16 cellular contexts compared by ENCODE assay signal in genomic region chr21:31671146-31671716, GRCh38. TPM values are rescaled to one million over a fixed set of nuclear protein-coding genes. Genes with fewer than 3 reads are reported as not detected.
DNase-seq lines count a peak whose midpoint lies in the region; ATAC-seq and TF ChIP-seq lines count a peak whose summit lies in the region.
"Had no signal": no experiment of that assay in that cellular context is flagged by ENCODE, and none has a peak within 500 bp of the region (broad histone marks: within the 10 kb centered on the region; RNA-seq: fewer than 3 reads in every experiment).

No MANE protein-coding gene starts in this region.

- H3K27me3 ChIP-seq in PC-9 (ENCODE audit: insufficient read depth, low read depth) = no peaks in the 10 kb centered on the region
- H3K27me3 ChIP-seq: stomach had no signal

- peak overlapping the region; percentile 67 for H3K27ac Mint-ChIP-seq in activated naive CD4-positive, alpha-beta T cell treated with anti-CD3 and anti-CD28 coated beads, Interleukin-2, amount 50 U/mL, for 24 hours
- H3K27ac Mint-ChIP-seq in central memory CD8-positive, alpha-beta T cell (ENCODE audit: low read depth) = peak overlapping the region; percentile 71
- peak overlapping the region; percentile 56 for H3K27ac Mint-ChIP-seq in stimulated activated naive B cell treated with anti-CD40 and anti-IgM and Interleukin-4, amounts not matched to agents 10 μg/mL and 1 μg/mL and 100 μg/mL, for 72 hours
- H3K27ac Mint-ChIP-seq: T-helper 1 cell treated with Interleukin-12 subunit alpha and Interleukin-12 subunit beta and Interleukin-4 antibody, amounts not matched to agents 30 μg/mL and 1 μg/mL, for 36 hours had no signal

- peaks cover 12% of the 10 kb centered on the region for H3K36me3 ChIP-seq in PC-9 (ENCODE audit: low read depth)

- BruUV-seq in PC-9 (replicated peaks; lab: Mats Ljungman, UMichigan) = TSS peak; percentile 40

- no peak for TF ChIP-seq CTCF in PC-9 (conservative IDR thresholded peaks at IDR 0.05)

- CTCF ChIA-PET in PC-9 (lab: Charles Lee) = interaction anchor here (0.6 kb wide), 1 partner anchor 68 kb away, joined by 8 read pairs; no protein-coding TSS in a partner anchor

- no peaks in the 10 kb centered on the region for H3K9me3 Mint-ChIP-seq in activated naive CD4-positive, alpha-beta T cell treated with anti-CD3 and anti-CD28 coated beads, Interleukin-2, amount 50 U/mL, for 24 hours
- H3K9me3 Mint-ChIP-seq in central memory CD8-positive, alpha-beta T cell = no peaks in the 10 kb centered on the region
- no peaks in the 10 kb centered on the region for H3K9me3 Mint-ChIP-seq in stimulated activated naive B cell treated with anti-CD40 and anti-IgM and Interleukin-4, amounts not matched to agents 10 μg/mL and 1 μg/mL and 100 μg/mL, for 72 hours
- H3K9me3 Mint-ChIP-seq: T-helper 1 cell treated with Interleukin-12 subunit alpha and Interleukin-12 subunit beta and Interleukin-4 antibody, amounts not matched to agents 30 μg/mL and 1 μg/mL, for 36 hours had no signal

- intact Hi-C loops in PC-9 (cut with micrococcal nuclease; ENCODE audit: unreplicated experiment) = no loop called here

- no peaks in the 10 kb centered on the region for H3K27me3 Mint-ChIP-seq in activated naive CD4-positive, alpha-beta T cell treated with anti-CD3 and anti-CD28 coated beads, Interleukin-2, amount 50 U/mL, for 24 hours
- no peaks in the 10 kb centered on the region for H3K27me3 Mint-ChIP-seq in central memory CD8-positive, alpha-beta T cell
- H3K27me3 Mint-ChIP-seq in stimulated activated naive B cell treated with anti-CD40 and anti-IgM and Interleukin-4, amounts not matched to agents 10 μg/mL and 1 μg/mL and 100 μg/mL, for 72 hours = no peaks in the 10 kb centered on the region

- H3K79me2 ChIP-seq in PC-9 (ENCODE audit: low read depth) = no peaks in the 10 kb centered on the region

- H3K4me3 ChIP-seq in PC-9 = no peak overlapping the region
- H3K4me3 ChIP-seq: left ventricle myocardium inferior, stomach had no signal

- H4K20me1 ChIP-seq in PC-9 (ENCODE audit: insufficient read depth) = no peaks in the 10 kb centered on the region

- no peaks in the 10 kb centered on the region for H3K9me2 ChIP-seq in PC-9 (ENCODE audit: insufficient read depth)

- H3K4me1 ChIP-seq in PC-9 (replicated peaks; ENCODE audit: insufficient read depth) = no peaks in the 10 kb centered on the region

- no peak for ATAC-seq in central memory CD8-positive, alpha-beta T cell (replicated peaks; ENCODE audit: extremely low read depth, poor library complexity, severe bottlenecking)
- no peak for ATAC-seq in stimulated activated naive B cell treated with anti-CD40 and anti-IgM and Interleukin-4, amounts not matched to agents 10 μg/mL and 1 μg/mL and 100 μg/mL, for 72 hours (replicated peaks)
- ATAC-seq in HG02885 (IDR thresholded peaks at IDR 0.05; ENCODE audit: poor library complexity, unreplicated experiment) (no peak), esophagus mucosa (no peak)

- no peak overlapping the region for H3K4me3 Mint-ChIP-seq in activated naive CD4-positive, alpha-beta T cell treated with anti-CD3 and anti-CD28 coated beads, Interleukin-2, amount 50 U/mL, for 24 hours
- H3K4me3 Mint-ChIP-seq in central memory CD8-positive, alpha-beta T cell = no peak overlapping the region
- H3K4me3 Mint-ChIP-seq in stimulated activated naive B cell treated with anti-CD40 and anti-IgM and Interleukin-4, amounts not matched to agents 10 μg/mL and 1 μg/mL and 100 μg/mL, for 72 hours = no peak overlapping the region
- H3K4me3 Mint-ChIP-seq: T-helper 1 cell treated with Interleukin-12 subunit alpha and Interleukin-12 subunit beta and Interleukin-4 antibody, amounts not matched to agents 30 μg/mL and 1 μg/mL, for 36 hours had no signal

- peaks cover 36% of the 10 kb centered on the region for H3K4me1 Mint-ChIP-seq in activated naive CD4-positive, alpha-beta T cell treated with anti-CD3 and anti-CD28 coated beads, Interleukin-2, amount 50 U/mL, for 24 hours
- H3K4me1 Mint-ChIP-seq in central memory CD8-positive, alpha-beta T cell = peaks cover 14% of the 10 kb centered on the region
- H3K4me1 Mint-ChIP-seq in stimulated activated naive B cell treated with anti-CD40 and anti-IgM and Interleukin-4, amounts not matched to agents 10 μg/mL and 1 μg/mL and 100 μg/mL, for 72 hours = peaks cover 6 to 10% of the 10 kb centered on the region in 2 donors

- no peaks in the 10 kb centered on the region for H3K9me3 ChIP-seq in PC-9 (ENCODE audit: insufficient read depth, low read depth)
- H3K9me3 ChIP-seq: left ventricle myocardium inferior, stomach had no signal

- H3K27ac ChIP-seq in PC-9 = no peak overlapping the region
- H3K27ac ChIP-seq: left ventricle myocardium inferior, stomach had no signal

- H2AFZ ChIP-seq in PC-9 = no peak overlapping the region

- H3K36me3 Mint-ChIP-seq in activated naive CD4-positive, alpha-beta T cell treated with anti-CD3 and anti-CD28 coated beads, Interleukin-2, amount 50 U/mL, for 24 hours = peaks cover 13% of the 10 kb centered on the region
- peaks cover 39% of the 10 kb centered on the region for H3K36me3 Mint-ChIP-seq in central memory CD8-positive, alpha-beta T cell (ENCODE audit: insufficient read depth)
- peaks cover 19 to 44% of the 10 kb centered on the region in 2 donors for H3K36me3 Mint-ChIP-seq in stimulated activated naive B cell treated with anti-CD40 and anti-IgM and Interleukin-4, amounts not matched to agents 10 μg/mL and 1 μg/mL and 100 μg/mL, for 72 hours

- no peak overlapping the region for H3K4me2 ChIP-seq in PC-9

- no peak for DNase-seq in activated naive CD4-positive, alpha-beta T cell treated with Interleukin-2 at 50 U/mL for 16 hours
- no peak for DNase-seq in PC-9
- no peak for DNase-seq in central memory CD8-positive, alpha-beta T cell (ENCODE audit: low spot score in 2 of 2)
- no peak for DNase-seq in stimulated activated naive B cell treated with anti-CD40 and anti-IgM and Interleukin-4, amounts not matched to agents 10 μg/mL and 1 μg/mL and 100 μg/mL, for 72 hours
- no peak for DNase-seq in SW480 (ENCODE audit: low spot score)
- DNase-seq: activated CD4-positive, alpha-beta T cell treated with anti-CD3 and anti-CD28 coated beads for 1 hour; activated T-cell treated with anti-CD3 and anti-CD28 coated beads for 4 hours; COR-L47; Karpas-422; left ventricle myocardium inferior; NCI-H146; stomach had no signal

- POLR2A ChIA-PET in PC-9 (lab: Charles Lee; ENCODE audit: unreplicated experiment) = interaction anchor here (0.7 kb wide), 1 partner anchor 31 kb away, joined by 18 read pairs; no protein-coding TSS in a partner anchor

- H3F3A ChIP-seq in PC-9 (ENCODE audit: insufficient read depth, low read depth) = peaks cover 52% of the 10 kb centered on the region

RNA-seq across cellular contexts. Expression of gene SOD1, which starts 11.7 kb away (rescaled TPM):
- 275 and 288 TPM in 2 replicates for total RNA-seq in PC-9 (2021)
- total RNA-seq in esophagus mucosa = 167 TPM
